In genomic region chr2:75709297-75709696, GRCh38 we compare ENCODE assay signal across 10 cellular contexts. TPM values are rescaled to one million over a fixed set of nuclear protein-coding genes. Genes with fewer than 3 reads are reported as not detected.
DNase-seq lines count a peak whose midpoint lies in the region; ATAC-seq and TF ChIP-seq lines count a peak whose summit lies in the region.
"Had no signal": no experiment of that assay in that cellular context is flagged by ENCODE, and none has a peak within 500 bp of the region (broad histone marks: within the 10 kb centered on the region; RNA-seq: fewer than 3 reads in every experiment).

No MANE protein-coding gene starts in this region.

- H3K14ac ChIP-seq in mesenchymal stem cell (ENCODE audit: low read length in 2 of 2): no peak overlapping the region

- H3K4me3 Mint-ChIP-seq in CD4-positive, alpha-beta T cell: peak overlapping the region; percentile 81
- peak overlapping the region; percentile 78 for H3K4me3 Mint-ChIP-seq in activated naive CD8-positive, alpha-beta T cell treated with anti-CD3 and anti-CD28 coated beads for 36 hours

- peaks cover 29% of the 10 kb centered on the region for H3K36me3 Mint-ChIP-seq in CD4-positive, alpha-beta T cell (ENCODE audit: low read depth)
- peaks cover 37% of the 10 kb centered on the region for H3K36me3 Mint-ChIP-seq in activated naive CD8-positive, alpha-beta T cell treated with anti-CD3 and anti-CD28 coated beads for 36 hours

- no peak overlapping the region for H3K23ac ChIP-seq in mesenchymal stem cell (ENCODE audit: low read length in 2 of 2)

- no peak overlapping the region for H2BK5ac ChIP-seq in mesenchymal stem cell (ENCODE audit: low read depth, low read length, poor library complexity, severe bottlenecking)

- peak overlapping the region; percentile 98 for H3K27ac Mint-ChIP-seq in CD4-positive, alpha-beta T cell
- H3K27ac Mint-ChIP-seq in activated naive CD8-positive, alpha-beta T cell treated with anti-CD3 and anti-CD28 coated beads for 36 hours: peak overlapping the region; percentile 39

- POLR2A ChIA-PET in CD4-positive, alpha-beta T cell (lab: Charles Lee): interaction anchor here (4.3 kb wide), 1 partner anchor 62 kb away, joined by 26 read pairs; the partner anchor contains the start of gene MRPL19

- no peak for ATAC-seq in CD4-positive, alpha-beta T cell (ENCODE audit: poor library complexity)
- ATAC-seq in HG03378 (IDR thresholded peaks at IDR 0.05; ENCODE audit: unreplicated experiment) (peak; percentile 17), GM21825 (IDR thresholded peaks at IDR 0.05; ENCODE audit: unreplicated experiment) (no peak)

- peak overlapping the region; percentile 90 for H3K9ac ChIP-seq in mesenchymal stem cell (ENCODE audit: low read length)

- H3K4ac ChIP-seq in mesenchymal stem cell (ENCODE audit: low read depth in 1 of 2, low read length in 2 of 2): no peak overlapping the region

- H3K9me3 ChIP-seq in CD4-positive, alpha-beta T cell (ENCODE audit: control insufficient read depth, low read length): no peaks in the 10 kb centered on the region
- H3K9me3 ChIP-seq in mesenchymal stem cell (ENCODE audit: control insufficient read depth, low read length) (no peaks in the 10 kb centered on the region), vagina (no peaks in the 10 kb centered on the region)

- no peak overlapping the region for H2AFZ ChIP-seq in mesenchymal stem cell (ENCODE audit: low read depth, low read length)

- WGBS in mesenchymal stem cell: 100% methylated on average over 1 of the region's 3 CpGs

- H2BK120ac ChIP-seq in mesenchymal stem cell (ENCODE audit: low read depth, low read length): no peak overlapping the region

- H3K27ac ChIP-seq in CD4-positive, alpha-beta T cell (ENCODE audit: low read depth, low read length): no peak overlapping the region
- H3K27ac ChIP-seq in mesenchymal stem cell (ENCODE audit: low read length, poor library complexity, severe bottlenecking): no peak overlapping the region
- no peak overlapping the region for H3K27ac ChIP-seq in vagina

- intact Hi-C loops in CD4-positive, alpha-beta T cell (cut with DNase I, micrococcal nuclease): no loop called here
- intact Hi-C loops in vagina (cut with DNase I): no loop called here

- peaks cover 0 to 17% of the 10 kb centered on the region in 2 experiments for H3K36me3 ChIP-seq in mesenchymal stem cell (ENCODE audit: control insufficient read depth in 1 of 2, insufficient read depth in 2 of 2, low read depth in 1 of 2, low read length in 2 of 2)
- peaks cover 0 to 9% of the 10 kb centered on the region in 2 donors for H3K36me3 ChIP-seq in vagina

- TF ChIP-seq CTCF in CD4-positive, alpha-beta T cell (IDR thresholded peaks at IDR 0.05): no peak
- TF ChIP-seq CTCF in vagina (IDR thresholded peaks at IDR 0.05): no peak

- peaks cover under 1% of the 10 kb centered on the region for H3K79me1 ChIP-seq in mesenchymal stem cell (replicated peaks; ENCODE audit: low read length, poor library complexity, severe bottlenecking)

- peak overlapping the region; percentile 28 for H3K4me2 ChIP-seq in mesenchymal stem cell (ENCODE audit: low read length, poor library complexity, severe bottlenecking)

- TF ChIP-seq POLR2A in vagina (IDR thresholded peaks at IDR 0.05): no peak

- no peaks in the 10 kb centered on the region for H3K27me3 Mint-ChIP-seq in CD4-positive, alpha-beta T cell
- no peaks in the 10 kb centered on the region for H3K27me3 Mint-ChIP-seq in activated naive CD8-positive, alpha-beta T cell treated with anti-CD3 and anti-CD28 coated beads for 36 hours

- H2AK5ac ChIP-seq in mesenchymal stem cell (ENCODE audit: low read length, severe bottlenecking): no peak overlapping the region

- no peak overlapping the region for H2BK15ac ChIP-seq in mesenchymal stem cell (ENCODE audit: low read depth, poor library complexity, severe bottlenecking)

- H4K91ac ChIP-seq in mesenchymal stem cell (ENCODE audit: low read length): no peak overlapping the region

- no peak overlapping the region for H2BK12ac ChIP-seq in mesenchymal stem cell (ENCODE audit: low read length in 2 of 2)

- no peak overlapping the region for H3K18ac ChIP-seq in mesenchymal stem cell (ENCODE audit: low read depth in 1 of 2, low read length in 2 of 2)

- peaks cover 41% of the 10 kb centered on the region for H3K4me1 Mint-ChIP-seq in CD4-positive, alpha-beta T cell (ENCODE audit: low read depth)
- H3K4me1 Mint-ChIP-seq in activated naive CD8-positive, alpha-beta T cell treated with anti-CD3 and anti-CD28 coated beads for 36 hours: peaks cover 28% of the 10 kb centered on the region

- H3K4me3 ChIP-seq in mesenchymal stem cell (ENCODE audit: insufficient read depth in 1 of 2, low read depth in 1 of 2, low read length in 2 of 2): peak overlapping the region in 1 of 2 experiments; percentile 88
- H3K4me3 ChIP-seq in vagina: peak overlapping the region in 1 of 2 donors; percentile 58

- CTCF ChIA-PET in CD4-positive, alpha-beta T cell (lab: Charles Lee): interaction anchor here (2.1 kb wide), 1 partner anchor 68 kb away, joined by 8 read pairs; no protein-coding TSS in a partner anchor

- DNase-seq in CD4-positive, alpha-beta T cell: no peak
- DNase-seq in activated naive CD8-positive, alpha-beta T cell treated with anti-CD3 and anti-CD28 coated beads for 36 hours: no peak
- peak; percentile 2 for DNase-seq in mesenchymal stem cell
- DNase-seq in vagina (ENCODE audit: extremely low spot score in 2 of 2): no peak
- DNase-seq in kidney glomerular epithelial cell (lab: John Stamatoyannopoulos, UW): no peak
- no peak for DNase-seq in hepatic stellate cell (ENCODE audit: low spot score)
- DNase-seq: activated effector memory CD4-positive, alpha-beta T cell treated with anti-CD3 and anti-CD28 coated beads, Interleukin-2, amount 50 U/mL, for 16 hours; NCI-H187 treated with DMSO at 0.1 percent for 48 hours had no signal

- H3K4me1 ChIP-seq in mesenchymal stem cell (ENCODE audit: control insufficient read depth, insufficient read depth, low read depth, low read length) (peaks cover 2% of the 10 kb centered on the region), vagina (peaks cover 25% of the 10 kb centered on the region)

- no peaks in the 10 kb centered on the region for H3K9me3 Mint-ChIP-seq in CD4-positive, alpha-beta T cell
- H3K9me3 Mint-ChIP-seq in activated naive CD8-positive, alpha-beta T cell treated with anti-CD3 and anti-CD28 coated beads for 36 hours: no peaks in the 10 kb centered on the region

- H4K8ac ChIP-seq in mesenchymal stem cell (ENCODE audit: low read length): no peak overlapping the region

- H3K27me3 ChIP-seq in CD4-positive, alpha-beta T cell (ENCODE audit: control insufficient read depth, insufficient read depth, low read length): no peaks in the 10 kb centered on the region
- no peaks in the 10 kb centered on the region for H3K27me3 ChIP-seq in mesenchymal stem cell (ENCODE audit: control insufficient read depth in 1 of 2, insufficient read depth in 1 of 2, low read length in 2 of 2)
- no peaks in the 10 kb centered on the region for H3K27me3 ChIP-seq in vagina

RNA-seq across cellular contexts. Expression of gene GCFC2, which starts 1.4 kb away (rescaled TPM):
- 10 to 100 TPM; 15.7 to 17.1 TPM for total RNA-seq in CD4-positive, alpha-beta T cell
- 10 to 100 TPM; 33.8 to 38.4 TPM for total RNA-seq in activated naive CD8-positive, alpha-beta T cell treated with anti-CD3 and anti-CD28 coated beads for 36 hours
- 14.9 TPM for polyA plus RNA-seq in mesenchymal stem cell (2013, experiment 1 of 2)
- 14.3 TPM for polyA plus RNA-seq in mesenchymal stem cell (2013, experiment 2 of 2)
- total RNA-seq in vagina: 35.6 TPM
